ENCODE assay signal across 21 cellular contexts in the genomic region with DNA sequence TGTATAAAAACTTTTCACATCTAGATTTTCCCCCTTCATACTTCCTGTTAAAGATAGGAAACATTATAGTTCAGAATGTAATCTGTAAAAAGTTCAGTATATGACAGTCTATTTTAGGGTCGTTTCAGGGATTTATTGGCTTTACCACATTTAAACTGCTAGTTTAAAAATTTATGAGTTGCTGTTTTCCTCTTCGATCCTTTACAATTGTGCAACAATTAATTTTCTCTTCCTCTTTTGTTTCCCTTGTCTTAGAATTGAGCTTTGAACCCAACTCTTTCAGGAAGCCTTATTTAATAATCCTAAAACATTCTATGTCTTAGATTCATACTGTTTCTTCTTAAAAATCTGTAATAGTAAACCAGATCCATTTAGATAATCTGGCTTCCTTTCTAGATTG.
"Had no signal": no experiment of that assay in that cellular context is flagged by ENCODE, and none has a peak within 500 bp of the region (broad histone marks: within the 10 kb centered on the region; RNA-seq: fewer than 3 reads in every experiment).

No MANE protein-coding gene starts in this region.

- H3K27me3 Mint-ChIP-seq: activated CD8-positive, alpha-beta T cell treated with anti-CD3 and anti-CD28 coated beads for 36 hours; effector memory CD8-positive, alpha-beta T cell had no signal

- H3K4me3 ChIP-seq: prostate gland, smooth muscle cell, transverse colon, vagina had no signal

- H3K36me3 ChIP-seq: prostate gland, transverse colon, vagina had no signal

- H3K27me3 ChIP-seq: foreskin keratinocyte, transverse colon, vagina had no signal

- H3K4me1 ChIP-seq: foreskin keratinocyte, prostate gland had no signal

- H3K4me2 ChIP-seq: smooth muscle cell had no signal

- ATAC-seq: activated CD8-positive, alpha-beta T cell treated with anti-CD3 and anti-CD28 coated beads for 36 hours; effector memory CD8-positive, alpha-beta T cell; foreskin keratinocyte; right cardiac atrium; stimulated activated naive CD8-positive, alpha-beta T cell treated with anti-CD3 and anti-CD28 coated beads, Interleukin-15, Interleukin-2, amounts not matched to agents 100 U/mL and 50 U/mL, for 24 hours; WTC11 had no signal

- H3K27ac Mint-ChIP-seq: activated CD8-positive, alpha-beta T cell treated with anti-CD3 and anti-CD28 coated beads for 36 hours; activated naive CD8-positive, alpha-beta T cell treated with anti-CD3 and anti-CD28 coated beads, Interleukin-2, amount 10 ng/mL, durations not matched to agents 7 days and 5 days; effector memory CD8-positive, alpha-beta T cell; WTC11 had no signal

- H3K9me3 ChIP-seq: prostate gland, transverse colon, vagina had no signal

- H3K27ac ChIP-seq: foreskin keratinocyte, prostate gland, transverse colon, vagina had no signal

- H3K9me3 Mint-ChIP-seq: activated CD8-positive, alpha-beta T cell treated with anti-CD3 and anti-CD28 coated beads for 36 hours; effector memory CD8-positive, alpha-beta T cell; neural crest cell had no signal

- DNase-seq: activated CD4-positive, alpha-beta T cell treated with anti-CD3 and anti-CD28 coated beads for 48 hours; activated CD8-positive, alpha-beta T cell treated with anti-CD3 and anti-CD28 coated beads for 36 hours; activated naive CD4-positive, alpha-beta T cell; activated naive CD8-positive, alpha-beta T cell treated with anti-CD3 and anti-CD28 coated beads, Interleukin-2, amount 10 ng/mL, durations not matched to agents 7 days and 5 days; aorta; dermis blood vessel endothelial cell; effector memory CD8-positive, alpha-beta T cell; foreskin keratinocyte; glutamatergic neuron; hypothalamus; mesendoderm; right cardiac atrium; stimulated activated CD4-positive, alpha-beta T cell treated with anti-CD3 and anti-CD28 coated beads, Interleukin-4, amount 100 ng/mL, for 4 hours; stimulated activated CD8-positive, alpha-beta memory T cell treated with anti-CD3 and anti-CD28 coated beads, Interleukin-4, amount 100 ng/mL, for 48 hours; stimulated activated naive CD8-positive, alpha-beta T cell treated with anti-CD3 and anti-CD28 coated beads, Interleukin-15, Interleukin-2, amounts not matched to agents 100 U/mL and 50 U/mL, for 24 hours; transverse colon had no signal

- H3K4me3 Mint-ChIP-seq: activated CD8-positive, alpha-beta T cell treated with anti-CD3 and anti-CD28 coated beads for 36 hours; activated naive CD8-positive, alpha-beta T cell treated with anti-CD3 and anti-CD28 coated beads, Interleukin-2, amount 10 ng/mL, durations not matched to agents 7 days and 5 days; effector memory CD8-positive, alpha-beta T cell; neural crest cell; WTC11 had no signal
